In the genomic region with DNA sequence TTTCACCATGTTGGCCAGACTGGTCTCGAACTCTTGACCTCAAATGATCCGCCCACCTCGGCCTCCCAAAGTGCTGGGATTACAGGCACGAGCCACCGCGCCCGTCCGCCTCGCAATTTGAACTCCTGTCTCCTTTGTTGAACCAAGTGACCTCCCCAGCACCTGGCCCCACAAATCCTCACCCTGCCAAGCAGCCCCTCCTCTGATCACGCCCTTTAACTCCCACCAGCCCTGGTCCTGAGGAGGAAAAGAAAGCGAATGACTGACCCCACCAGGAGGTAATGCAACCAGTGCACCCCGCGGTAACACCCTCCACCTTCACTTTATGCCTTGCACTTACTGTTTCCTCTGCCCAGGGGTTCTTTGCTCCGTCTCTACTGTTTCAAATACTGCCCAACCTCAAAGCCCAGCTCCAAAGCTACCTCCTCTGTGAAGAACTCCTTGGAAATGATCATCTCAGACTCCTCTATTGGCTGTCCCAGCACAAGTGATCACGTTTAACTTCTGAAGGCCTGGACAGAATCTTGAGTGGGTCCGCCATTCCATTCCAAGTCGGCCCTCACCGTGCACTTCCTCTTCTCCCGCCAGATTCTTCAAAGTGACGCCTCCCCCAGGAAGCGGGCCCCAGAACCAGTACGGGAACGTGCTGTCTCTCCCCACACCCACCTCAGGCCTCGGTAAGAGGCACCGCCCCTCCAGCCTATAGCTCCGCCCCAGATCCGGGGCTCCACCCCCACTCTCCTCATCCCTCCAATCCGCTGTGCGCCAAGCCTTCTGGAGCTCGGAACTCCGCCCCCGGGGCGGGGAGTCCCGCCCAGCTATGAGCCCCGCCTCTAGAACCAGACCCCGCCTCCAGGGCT, we compare ENCODE assay signal across 8 cellular contexts. TPM values are rescaled to one million over a fixed set of nuclear protein-coding genes. Genes with fewer than 3 reads are reported as not detected.
DNase-seq lines count a peak whose midpoint lies in the region; ATAC-seq and TF ChIP-seq lines count a peak whose summit lies in the region.

No MANE protein-coding gene starts in this region.

- peak; percentile 63 for ATAC-seq in GM18909 (IDR thresholded peaks at IDR 0.05; ENCODE audit: poor library complexity, unreplicated experiment)
- peak; percentile 67 for ATAC-seq in HG03565 (IDR thresholded peaks at IDR 0.05; ENCODE audit: unreplicated experiment)
- ATAC-seq in right cardiac atrium: peak; percentile 96 to 99
- ATAC-seq in gastrocnemius medialis: peak; percentile 92 to 94
- ATAC-seq in GM18870 (IDR thresholded peaks at IDR 0.05; ENCODE audit: unreplicated experiment): no peak

- H3K27ac ChIP-seq in right cardiac atrium (ENCODE audit: low read length): no peak overlapping the region
- H3K27ac ChIP-seq in gastrocnemius medialis: no peak overlapping the region

- TF ChIP-seq CTCF in gastrocnemius medialis (IDR thresholded peaks at IDR 0.05 in 4 of 5, conservative IDR thresholded peaks at IDR 0.05 in 1 of 5): no peak

- peaks cover 20% of the 10 kb centered on the region for H3K4me1 Mint-ChIP-seq in T-helper 1 cell treated with Interleukin-12 subunit alpha and Interleukin-12 subunit beta and Interleukin-4 antibody, amounts not matched to agents 30 μg/mL and 1 μg/mL, for 36 hours (ENCODE audit: low read depth)

- H3K4me3 ChIP-seq in adipocyte (ENCODE audit: low read length) (peak overlapping the region; percentile 4), right cardiac atrium (ENCODE audit: low read length) (peak overlapping the region; percentile 36), gastrocnemius medialis (peak overlapping the region in 3 of 4 donors; percentile 27 to 35 (median 34))

- intact Hi-C loops in right cardiac atrium (cut with DNase I): no loop called here
- intact Hi-C loops in gastrocnemius medialis (cut with DNase I; ENCODE audit: low total_unique reads): no loop called here

- no peaks in the 10 kb centered on the region for H3K9me3 Mint-ChIP-seq in T-helper 1 cell treated with Interleukin-12 subunit alpha and Interleukin-12 subunit beta and Interleukin-4 antibody, amounts not matched to agents 30 μg/mL and 1 μg/mL, for 36 hours

- TF ChIP-seq POLR2A in gastrocnemius medialis (IDR thresholded peaks at IDR 0.05): no peak

- H3K27ac Mint-ChIP-seq in T-helper 1 cell treated with Interleukin-12 subunit alpha and Interleukin-12 subunit beta and Interleukin-4 antibody, amounts not matched to agents 30 μg/mL and 1 μg/mL, for 36 hours: peak overlapping the region; percentile 60

- peaks cover 11% of the 10 kb centered on the region for H3K27me3 ChIP-seq in adipocyte (replicated peaks; ENCODE audit: control insufficient read depth, insufficient read depth, low read length)
- no peaks in the 10 kb centered on the region for H3K27me3 ChIP-seq in right cardiac atrium (ENCODE audit: control insufficient read depth, insufficient read depth)
- H3K27me3 ChIP-seq in gastrocnemius medialis: no peaks in the 10 kb centered on the region

- 30% methylated on average over 36 of the region's 36 CpGs for WGBS in right cardiac atrium

- no peaks in the 10 kb centered on the region for H3K36me3 ChIP-seq in adipocyte (ENCODE audit: control insufficient read depth, insufficient read depth, low read length, severe bottlenecking)
- H3K36me3 ChIP-seq in gastrocnemius medialis: no peaks in the 10 kb centered on the region

- H3K4me3 Mint-ChIP-seq in T-helper 1 cell treated with Interleukin-12 subunit alpha and Interleukin-12 subunit beta and Interleukin-4 antibody, amounts not matched to agents 30 μg/mL and 1 μg/mL, for 36 hours: peak overlapping the region; percentile 75

- in situ Hi-C loops in gastrocnemius medialis (cut with MboI; ENCODE audit: low sequenced_read_pairs in 4 of 4): no loop called here

- no peaks in the 10 kb centered on the region for H3K9me3 ChIP-seq in adipocyte (ENCODE audit: control insufficient read depth, low read length)
- no peaks in the 10 kb centered on the region for H3K9me3 ChIP-seq in right cardiac atrium (ENCODE audit: control insufficient read depth, low read length)
- no peaks in the 10 kb centered on the region for H3K9me3 ChIP-seq in gastrocnemius medialis

- DNase-seq in 8988T (peak; percentile 50), adipocyte (ENCODE audit: low read depth) (peak; percentile 56), right cardiac atrium (peak; percentile 88 to 95 (median 93)), gastrocnemius medialis (peak; percentile 56 to 77)

- H3K9ac ChIP-seq in adipocyte (ENCODE audit: low read length): no peak overlapping the region

- no peaks in the 10 kb centered on the region for H3K36me3 Mint-ChIP-seq in T-helper 1 cell treated with Interleukin-12 subunit alpha and Interleukin-12 subunit beta and Interleukin-4 antibody, amounts not matched to agents 30 μg/mL and 1 μg/mL, for 36 hours (ENCODE audit: low read depth)

- no peaks in the 10 kb centered on the region for H3K4me1 ChIP-seq in adipocyte (ENCODE audit: control insufficient read depth, insufficient read depth, low read length)
- no peaks in the 10 kb centered on the region for H3K4me1 ChIP-seq in right cardiac atrium (ENCODE audit: control insufficient read depth, insufficient read depth, low read length)
- no peaks in the 10 kb centered on the region for H3K4me1 ChIP-seq in gastrocnemius medialis

- H3K27me3 Mint-ChIP-seq in T-helper 1 cell treated with Interleukin-12 subunit alpha and Interleukin-12 subunit beta and Interleukin-4 antibody, amounts not matched to agents 30 μg/mL and 1 μg/mL, for 36 hours (ENCODE audit: low read depth): no peaks in the 10 kb centered on the region

RNA-seq across cellular contexts. Expression of gene CD19, which starts 4.4 kb away (rescaled TPM):
- total RNA-seq in right cardiac atrium: under 1 TPM in 2 of 4 donors, not detected in 2; 0.12 to 0.20 TPM
- 0.25 TPM for polyA plus RNA-seq in right cardiac atrium
- not detected for total RNA-seq in gastrocnemius medialis

RNA-seq across cellular contexts. Expression of gene RABEP2, which starts 11.1 kb away (rescaled TPM):
- total RNA-seq in right cardiac atrium: 10 to 100 TPM; 13.4 to 24.3 (median 19.2) TPM
- 27.4 TPM for polyA plus RNA-seq in right cardiac atrium
- 10 to 100 TPM in 1 of 4 donors, 1 to 10 TPM in 3; 2.9 to 13.9 (median 6.4) TPM for total RNA-seq in gastrocnemius medialis

RNA-seq across cellular contexts. Expression of gene NFATC2IP, which starts 14.6 kb away (rescaled TPM):
- 10 to 100 TPM; 17.0 to 18.0 (median 17.5) TPM for total RNA-seq in right cardiac atrium
- polyA plus RNA-seq in right cardiac atrium: 13.4 TPM
- 10 to 100 TPM; 10.3 to 18.5 (median 14.2) TPM for total RNA-seq in gastrocnemius medialis

RNA-seq across cellular contexts. Expression of gene SPNS1, which starts 38.4 kb away (rescaled TPM):
- total RNA-seq in right cardiac atrium (10 to 100 TPM; 16.1 to 18.0 (median 16.5) TPM), gastrocnemius medialis (10 to 100 TPM; 12.7 to 26.0 (median 23.4) TPM)
- polyA plus RNA-seq in right cardiac atrium: 19.5 TPM

RNA-seq across cellular contexts. Expression of gene LAT, which starts 48.7 kb away (rescaled TPM):
- total RNA-seq in right cardiac atrium (1 to 10 TPM; 1.2 to 2.9 (median 2.2) TPM), gastrocnemius medialis (under 1 TPM in 2 of 4 donors, not detected in 2; 0.31 to 0.49 TPM)
- 2.0 TPM for polyA plus RNA-seq in right cardiac atrium
